In the genomic region with DNA sequence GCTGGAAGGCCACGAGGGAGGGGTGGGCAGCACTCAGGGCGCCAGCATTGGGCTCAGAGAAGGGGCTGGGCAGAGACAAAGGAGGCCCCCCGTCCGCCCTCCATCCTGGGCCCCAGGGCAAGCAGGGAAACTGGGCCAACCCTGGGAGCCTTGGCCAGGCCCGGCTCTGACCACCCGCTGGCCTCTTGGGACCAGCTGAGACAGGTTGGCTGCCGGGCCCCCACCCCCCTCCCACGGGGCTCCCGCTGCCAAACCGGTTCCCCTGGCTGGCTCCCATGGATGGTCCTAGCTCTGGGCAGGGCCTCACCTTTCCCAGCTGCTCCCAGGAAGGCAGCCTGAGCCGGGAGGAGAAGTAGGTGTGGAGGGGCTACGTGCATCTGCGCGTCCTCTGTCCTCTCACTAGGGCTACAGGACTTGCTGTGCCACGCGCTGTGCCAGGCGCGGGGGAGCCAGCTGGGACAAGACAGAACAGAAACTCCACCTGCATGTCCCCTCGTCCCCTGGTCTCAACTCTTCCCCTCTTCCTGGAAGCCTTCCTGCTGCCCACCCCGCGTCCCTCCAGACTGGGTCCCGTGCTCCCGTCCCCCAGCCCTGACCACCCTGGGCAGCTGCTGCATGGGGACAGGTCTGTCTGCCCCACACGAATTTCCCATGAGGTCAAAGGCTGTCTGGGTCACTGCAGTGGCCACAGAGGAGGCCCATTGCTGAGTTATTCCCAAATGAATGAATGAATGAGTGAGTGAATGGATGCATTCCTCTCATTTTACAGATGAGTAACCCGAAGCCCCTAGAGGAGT, we compare ENCODE assay signal across 13 cellular contexts. TPM values are rescaled to one million over a fixed set of nuclear protein-coding genes. Genes with fewer than 3 reads are reported as not detected.
DNase-seq lines count a peak whose midpoint lies in the region; ATAC-seq and TF ChIP-seq lines count a peak whose summit lies in the region.
"Had no signal": no experiment of that assay in that cellular context is flagged by ENCODE, and none has a peak within 500 bp of the region (broad histone marks: within the 10 kb centered on the region; RNA-seq: fewer than 3 reads in every experiment).

No MANE protein-coding gene starts in this region.

- H3K4me3 ChIP-seq in prostate gland = peak overlapping the region in 1 of 2 donors; percentile 34
- H3K4me3 ChIP-seq: Peyer's patch had no signal

- intact Hi-C loops in prostate gland (cut with DNase I) = no loop called here
- intact Hi-C loops in CD4-positive, alpha-beta T cell (cut with DNase I, micrococcal nuclease) = no loop called here

- POLR2A ChIA-PET in CD4-positive, alpha-beta T cell (lab: Charles Lee) = no interaction called here

- DNase-seq in DMS53 treated with DMSO at 0.1 percent for 48 hours (lab: John Stamatoyannopoulos, UW; ENCODE audit: unreplicated experiment) = peak; percentile 72
- peak; percentile 64 for DNase-seq in NCI-H510A treated with DMSO at 0.1 percent for 48 hours (lab: John Stamatoyannopoulos, UW)
- DNase-seq in foreskin keratinocyte = no peak
- peak; percentile 73 for DNase-seq in prostate gland (ENCODE audit: low spot score)
- DNase-seq in CD4-positive, alpha-beta T cell = no peak
- DNase-seq in chondrocyte (ENCODE audit: low spot score) = no peak
- no peak for DNase-seq in AG08395 (ENCODE audit: low spot score)
- DNase-seq: mesenchymal stem cell, NCI-H187 had no signal

- no peak overlapping the region for H3K4me3 Mint-ChIP-seq in CD4-positive, alpha-beta T cell
- no peak overlapping the region for H3K4me3 Mint-ChIP-seq in chondrocyte (ENCODE audit: unreplicated experiment)
- H3K4me3 Mint-ChIP-seq: brain, CD14-positive monocyte had no signal

- WGBS in prostate gland = 22% methylated on average over 19 of the region's 25 CpGs

- no peaks in the 10 kb centered on the region for H3K27me3 ChIP-seq in foreskin keratinocyte
- H3K27me3 ChIP-seq in prostate gland (replicated peaks; ENCODE audit: insufficient read depth) = no peaks in the 10 kb centered on the region
- no peaks in the 10 kb centered on the region for H3K27me3 ChIP-seq in CD4-positive, alpha-beta T cell (ENCODE audit: control insufficient read depth, insufficient read depth, low read length)
- H3K27me3 ChIP-seq: Peyer's patch had no signal

- no peaks in the 10 kb centered on the region for H3K27me3 Mint-ChIP-seq in CD4-positive, alpha-beta T cell
- H3K27me3 Mint-ChIP-seq in chondrocyte (ENCODE audit: low read depth) = no peaks in the 10 kb centered on the region

- H3K9me3 ChIP-seq in prostate gland = no peaks in the 10 kb centered on the region
- H3K9me3 ChIP-seq in CD4-positive, alpha-beta T cell (ENCODE audit: control insufficient read depth, low read length) = no peaks in the 10 kb centered on the region
- H3K9me3 ChIP-seq: Peyer's patch had no signal

- H3K27ac ChIP-seq in foreskin keratinocyte = no peak overlapping the region
- H3K27ac ChIP-seq in prostate gland = peak overlapping the region; percentile 78 to 85
- no peak overlapping the region for H3K27ac ChIP-seq in CD4-positive, alpha-beta T cell (ENCODE audit: low read depth, low read length)

- CTCF ChIA-PET in CD4-positive, alpha-beta T cell (lab: Charles Lee) = no interaction called here

- ATAC-seq in foreskin keratinocyte = peak; percentile 57
- ATAC-seq in CD4-positive, alpha-beta T cell (ENCODE audit: poor library complexity) = no peak
- no peak for ATAC-seq in GM19455 (IDR thresholded peaks at IDR 0.05; ENCODE audit: unreplicated experiment)

- TF ChIP-seq CTCF in foreskin keratinocyte (conservative IDR thresholded peaks at IDR 0.05) (no peak), prostate gland (IDR thresholded peaks at IDR 0.05) (no peak), chondrocyte (IDR thresholded peaks at IDR 0.05) (no peak)
- no peak for TF ChIP-seq CTCF in CD4-positive, alpha-beta T cell (IDR thresholded peaks at IDR 0.05)

- H3K4me1 ChIP-seq in foreskin keratinocyte (peaks cover 9% of the 10 kb centered on the region), prostate gland (replicated peaks) (peaks cover 24% of the 10 kb centered on the region)

- H3K9me3 Mint-ChIP-seq in CD4-positive, alpha-beta T cell = no peaks in the 10 kb centered on the region
- H3K9me3 Mint-ChIP-seq in chondrocyte (ENCODE audit: low read depth) = no peaks in the 10 kb centered on the region
- H3K9me3 Mint-ChIP-seq: brain, CD14-positive monocyte had no signal

- H3K4me1 Mint-ChIP-seq in CD4-positive, alpha-beta T cell (ENCODE audit: low read depth) = peaks cover under 1% of the 10 kb centered on the region
- no peaks in the 10 kb centered on the region for H3K4me1 Mint-ChIP-seq in chondrocyte (ENCODE audit: low read depth)
- H3K4me1 Mint-ChIP-seq: CD14-positive monocyte had no signal

- H3K36me3 Mint-ChIP-seq in CD4-positive, alpha-beta T cell (ENCODE audit: low read depth) = peaks cover 20% of the 10 kb centered on the region
- peaks cover 7% of the 10 kb centered on the region for H3K36me3 Mint-ChIP-seq in chondrocyte (ENCODE audit: low read depth)

- no peak overlapping the region for H3K27ac Mint-ChIP-seq in CD4-positive, alpha-beta T cell
- H3K27ac Mint-ChIP-seq in chondrocyte (ENCODE audit: unreplicated experiment) = no peak overlapping the region
- H3K27ac Mint-ChIP-seq: CD14-positive monocyte had no signal

- TF ChIP-seq POLR2A in prostate gland (IDR thresholded peaks at IDR 0.05) = no peak

- peaks cover 0 to 6% of the 10 kb centered on the region in 2 donors for H3K36me3 ChIP-seq in prostate gland

RNA-seq across cellular contexts. Expression of gene NCCRP1, which starts 29.1 kb away (rescaled TPM):
- total RNA-seq in foreskin keratinocyte = 0.32 and 0.48 TPM in 2 replicates
- 0.23 and 0.46 TPM in 2 replicates for polyA plus RNA-seq in foreskin keratinocyte
- total RNA-seq in prostate gland = 1 to 10 TPM; 1.4 to 2.7 TPM
- not detected for total RNA-seq in CD4-positive, alpha-beta T cell
- not detected in 3 replicates for total RNA-seq in chondrocyte
- polyA plus RNA-seq: CD14-positive monocyte had no signal

RNA-seq across cellular contexts. Expression of gene SYCN, which starts 36.4 kb away (rescaled TPM):
- total RNA-seq in foreskin keratinocyte = not detected in 2 replicates
- polyA plus RNA-seq in foreskin keratinocyte = not detected in 2 replicates
- total RNA-seq in prostate gland = 100 to 1,000 TPM in 1 of 2 donors, not detected in 1; 165 TPM
- total RNA-seq in CD4-positive, alpha-beta T cell = not detected
- total RNA-seq in chondrocyte = not detected in 3 replicates
- total RNA-seq: Peyer's patch had no signal
- polyA plus RNA-seq: CD14-positive monocyte had no signal

RNA-seq across cellular contexts. Expression of gene PAK4, which starts 42.1 kb away (rescaled TPM):
- total RNA-seq in foreskin keratinocyte (28.6 TPM in 2 replicates), prostate gland (100 to 1,000 TPM; 111 to 123 TPM), chondrocyte (12.3 to 16.7 TPM (median 14.4 TPM) in 3 replicates)
- 33.2 and 35.5 TPM in 2 replicates for polyA plus RNA-seq in foreskin keratinocyte
- 1 to 10 TPM; 2.7 to 6.3 TPM for total RNA-seq in CD4-positive, alpha-beta T cell

Comparison
In these comparisons a context has a peak if more than half of its experiments do, and no peak if none do; other contexts are left out.
1. DNase-seq: peak in DMS53 treated with DMSO at 0.1 percent for 48 hours (single experiment), NCI-H510A treated with DMSO at 0.1 percent for 48 hours (single experiment) and prostate gland (single experiment); none in foreskin keratinocyte (0 of 2), CD4-positive, alpha-beta T cell (0 of 10), chondrocyte (single experiment) and AG08395 (single experiment).
2. H3K27ac ChIP-seq: peak in prostate gland (2 of 2); none in foreskin keratinocyte (single experiment) and CD4-positive, alpha-beta T cell (single experiment).